In genomic region chr7:322708-323111, GRCh38 we compare ENCODE assay signal across 3 cellular contexts.
TF ChIP-seq lines count a peak whose summit lies in the region.

No MANE protein-coding gene starts in this region.

TF ChIP-seq in SK-N-SH, 30 proteins besides CTCF, POLR2A, EP300 and RAD21:
- no peak for TF ChIP-seq RXRA (IDR thresholded peaks at IDR 0.05; ENCODE audit: borderline replicate concordance, low read depth)

TF ChIP-seq in SK-N-SH treated with all-trans-retinoic acid at 6 μM for 48 hours, 23 proteins besides CTCF, POLR2A, EP300 and RAD21:
- TF ChIP-seq GLIS3 (CRISPR knock-in tag; IDR thresholded peaks at IDR 0.05), result no peak
- no peak for TF ChIP-seq BACH2 (CRISPR knock-in tag; IDR thresholded peaks at IDR 0.05; ENCODE audit: borderline replicate concordance)
- no peak for TF ChIP-seq RARB (CRISPR knock-in tag; IDR thresholded peaks at IDR 0.05)
- TF ChIP-seq ZNF8 (CRISPR knock-in tag; IDR thresholded peaks at IDR 0.05), result no peak
- TF ChIP-seq TSHZ2 (CRISPR knock-in tag; IDR thresholded peaks at IDR 0.05), result no peak
- TF ChIP-seq ZNF70 (CRISPR knock-in tag; IDR thresholded peaks at IDR 0.05), result no peak
- no peak for TF ChIP-seq CREB5 (CRISPR knock-in tag; IDR thresholded peaks at IDR 0.05; ENCODE audit: low read depth)
- TF ChIP-seq ZNF565 (CRISPR knock-in tag; conservative IDR thresholded peaks at IDR 0.05; ENCODE audit: low read depth), result no peak

TF ChIP-seq in K562, 482 proteins besides CTCF, POLR2A, EP300 and RAD21:
- TF ChIP-seq SREBF1 (IDR thresholded peaks at IDR 0.05; ENCODE audit: borderline replicate concordance, low read depth, low read length), result no peak
- no peak for TF ChIP-seq ZNF324 (CRISPR knock-in tag; IDR thresholded peaks at IDR 0.05)
- TF ChIP-seq ZNF253 (CRISPR knock-in tag; conservative IDR thresholded peaks at IDR 0.05), result no peak
- TF ChIP-seq KLF10 (CRISPR knock-in tag; IDR thresholded peaks at IDR 0.05), result no peak
- TF ChIP-seq SFPQ (IDR thresholded peaks at IDR 0.05; ENCODE audit: low read depth, low read length), result no peak
- no peak for TF ChIP-seq NKRF (IDR thresholded peaks at IDR 0.05; ENCODE audit: borderline replicate concordance)
- no peak for TF ChIP-seq GTF2F1 (IDR thresholded peaks at IDR 0.05; ENCODE audit: low read depth, low read length)
- TF ChIP-seq ZNF263 (CRISPR knock-in tag; IDR thresholded peaks at IDR 0.05; ENCODE audit: borderline replicate concordance), result no peak
TF ChIP-seq in K562: peak in this region for 0.
